18 cellular contexts compared by ENCODE assay signal in the genomic region with DNA sequence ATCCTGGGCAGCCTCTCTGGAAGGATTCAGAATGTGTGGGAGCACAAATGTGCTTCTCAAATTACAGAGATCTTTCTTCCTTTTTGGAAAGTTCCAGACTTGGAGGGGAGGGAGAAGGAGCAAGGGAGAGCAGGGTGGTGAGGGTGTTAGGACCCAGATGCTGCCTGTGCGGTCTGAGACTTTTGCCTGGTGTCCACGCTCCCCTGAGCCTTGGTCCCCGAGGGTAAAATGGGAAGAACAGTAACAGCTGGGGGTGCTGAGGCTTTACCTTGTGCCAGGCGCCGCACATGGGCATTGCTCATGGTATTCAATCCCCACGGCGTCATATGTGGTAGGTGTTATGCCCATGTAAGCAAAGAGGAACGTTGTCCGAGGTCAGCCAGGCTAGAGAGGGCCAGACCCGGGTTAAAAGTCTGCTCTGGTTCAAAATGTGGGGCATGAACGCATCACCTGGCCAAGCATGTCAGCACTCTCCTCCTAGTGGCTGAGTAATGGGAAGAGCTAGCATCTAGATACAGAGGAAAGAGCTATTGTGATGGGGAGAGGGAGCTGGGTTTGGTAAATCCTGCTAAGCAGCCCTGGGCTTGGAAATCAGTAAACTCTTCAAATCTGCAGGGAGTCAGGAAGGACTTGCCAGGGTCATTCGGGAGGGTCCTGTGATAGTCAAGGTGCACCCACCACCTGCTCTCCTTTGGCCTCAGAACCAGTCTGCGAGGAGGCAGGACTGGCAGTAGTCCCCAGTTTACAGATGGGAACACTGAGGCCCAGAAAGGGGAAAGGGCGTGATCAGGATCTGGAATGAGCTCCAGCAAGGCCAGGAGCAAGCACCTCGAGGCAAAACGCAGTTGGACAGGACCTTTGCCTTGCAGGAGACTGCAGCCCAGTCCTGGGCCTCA. TPM values are rescaled to one million over a fixed set of nuclear protein-coding genes. Genes with fewer than 3 reads are reported as not detected.
DNase-seq lines count a peak whose midpoint lies in the region; ATAC-seq, FAIRE-seq and TF ChIP-seq lines count a peak whose summit lies in the region.
"Had no signal": no experiment of that assay in that cellular context is flagged by ENCODE, and none has a peak within 500 bp of the region (broad histone marks: within the 10 kb centered on the region; RNA-seq: fewer than 3 reads in every experiment).

No MANE protein-coding gene starts in this region.

- H2BK120ac ChIP-seq in mesendoderm (ENCODE audit: low read depth, low read length) = no peak overlapping the region

- H2BK15ac ChIP-seq in mesendoderm (replicated peaks; ENCODE audit: low read depth) = no peak overlapping the region

- no peak overlapping the region for H2AK5ac ChIP-seq in mesendoderm (ENCODE audit: low read length)

- H3K9ac ChIP-seq in mesendoderm (ENCODE audit: low read length) = no peak overlapping the region

- H3K4me3 ChIP-seq in mesendoderm (ENCODE audit: low read length) (no peak overlapping the region), tibial artery (no peak overlapping the region)
- H3K4me3 ChIP-seq: esophagus squamous epithelium, PC-9 had no signal

- H3K27ac Mint-ChIP-seq in activated naive CD8-positive, alpha-beta T cell = peak overlapping the region; percentile 87

- no peak overlapping the region for H3K27ac ChIP-seq in mesendoderm (ENCODE audit: low read depth, low read length)
- H3K27ac ChIP-seq in tibial artery = no peak overlapping the region
- H3K27ac ChIP-seq: 22Rv1, esophagus squamous epithelium, PC-9 had no signal

- H3K27me3 ChIP-seq in mesendoderm (ENCODE audit: insufficient read depth, low read length, poor library complexity) (peaks cover 42% of the 10 kb centered on the region), tibial artery (peaks cover 0 to 67% of the 10 kb centered on the region in 2 donors)

- no CpG with 5 or more reads among the region's 16 CpGs for WGBS in mesendoderm (ENCODE audit: extremely low coverage, insufficient coverage, low lambda C conversion rate)

- H3K18ac ChIP-seq in mesendoderm (ENCODE audit: low read length) = no peak overlapping the region

- H3K36me3 Mint-ChIP-seq in activated naive CD8-positive, alpha-beta T cell = no peaks in the 10 kb centered on the region

- H4K8ac ChIP-seq in mesendoderm (ENCODE audit: low read depth, low read length) = no peak overlapping the region

- H3K9me3 Mint-ChIP-seq in activated naive CD8-positive, alpha-beta T cell (ENCODE audit: low read depth) = no peaks in the 10 kb centered on the region

- ATAC-seq in sciatic nerve = no peak
- ATAC-seq: left ventricle myocardium superior had no signal

- peaks cover 48% of the 10 kb centered on the region for H3K4me1 Mint-ChIP-seq in activated naive CD8-positive, alpha-beta T cell (ENCODE audit: low read depth)

- no peak overlapping the region for H3K23ac ChIP-seq in mesendoderm (ENCODE audit: low read length)

- H3K79me2 ChIP-seq in mesendoderm (ENCODE audit: control insufficient read depth, insufficient read depth, low read length) = no peaks in the 10 kb centered on the region

- DNase-seq in DMS53 (lab: John Stamatoyannopoulos, UW) (peak; percentile 23), DMS53 treated with DMSO at 0.1 percent for 48 hours (lab: John Stamatoyannopoulos, UW; ENCODE audit: unreplicated experiment) (no peak), GM19239 (ENCODE audit: insufficient read length, low spot score) (no peak), mesendoderm (peak; percentile 67), AG20443 (ENCODE audit: low spot score) (no peak), sciatic nerve (ENCODE audit: low spot score) (no peak), tibial artery (no peak)
- DNase-seq: COR-L47; dermis blood vessel endothelial cell; esophagus squamous epithelium; Kasumi-1; left ventricle myocardium superior; NCI-H1694; PC-9; stimulated activated CD4-positive, alpha-beta T cell treated with anti-CD3 and anti-CD28 coated beads, Interleukin-2, amount 100 ng/mL, for 48 hours had no signal

- no peak overlapping the region for H3K4ac ChIP-seq in mesendoderm (ENCODE audit: low read depth, low read length)

- H3K56ac ChIP-seq in mesendoderm (ENCODE audit: low read length) = no peak overlapping the region

- FAIRE-seq in GM19239 (lab: Jason Lieb, UNC) = peak; percentile 70

- H3K9me3 ChIP-seq in tibial artery = no peaks in the 10 kb centered on the region
- H3K9me3 ChIP-seq: esophagus squamous epithelium had no signal

- no peak overlapping the region for H4K5ac ChIP-seq in mesendoderm (ENCODE audit: low read length)

- no peaks in the 10 kb centered on the region for H3K27me3 Mint-ChIP-seq in activated naive CD8-positive, alpha-beta T cell

- H3K4me2 ChIP-seq in mesendoderm (ENCODE audit: low read length) = no peak overlapping the region
- H3K4me2 ChIP-seq: PC-9 had no signal

- TF ChIP-seq CTCF in tibial artery (IDR thresholded peaks at IDR 0.05) = no peak

- no peak overlapping the region for H2BK5ac ChIP-seq in mesendoderm (ENCODE audit: low read length)

- no peaks in the 10 kb centered on the region for H3K4me1 ChIP-seq in mesendoderm (ENCODE audit: control insufficient read depth, low read depth, low read length)
- H3K4me1 ChIP-seq in tibial artery = peaks cover 0 to 25% (median 20%) of the 10 kb centered on the region in 4 donors

- H3K36me3 ChIP-seq in mesendoderm (ENCODE audit: control insufficient read depth, insufficient read depth, low read length) (no peaks in the 10 kb centered on the region), tibial artery (no peaks in the 10 kb centered on the region)
- H3K36me3 ChIP-seq: esophagus squamous epithelium had no signal

- H3K4me3 Mint-ChIP-seq in activated naive CD8-positive, alpha-beta T cell = no peak overlapping the region

- no peaks in the 10 kb centered on the region for H3K79me1 ChIP-seq in mesendoderm (ENCODE audit: low read length)

- intact Hi-C loops in sciatic nerve (cut with DNase I) = loop anchor here (5.0 to 10.0 kb wide), 2 partner anchors 270 to 1268 kb away; no protein-coding TSS in a partner anchor
- intact Hi-C loops in tibial artery (cut with DNase I; ENCODE audit: low total_unique reads) = loop anchor here (5.0 kb wide), 3 partner anchors 103 to 273 kb away; no protein-coding TSS in a partner anchor

RNA-seq across cellular contexts. Expression of gene RUNX3, which starts 4.5 kb away (rescaled TPM):
- polyA plus RNA-seq in mesendoderm (2013, experiment 1 of 2) = 0.53 TPM
- 0.67 TPM for polyA plus RNA-seq in mesendoderm (2013, experiment 2 of 2)
- total RNA-seq in sciatic nerve = 2.0 TPM
- total RNA-seq: dermis blood vessel endothelial cell, NCI-H460, PC-9 had no signal

Comparison
In these comparisons a context has a peak if more than half of its experiments do, and no peak if none do; other contexts are left out.
1. DNase-seq: peak in DMS53 (single experiment) and mesendoderm (single experiment); none in DMS53 treated with DMSO at 0.1 percent for 48 hours (single experiment), GM19239 (single experiment), AG20443 (single experiment), sciatic nerve (single experiment) and tibial artery (0 of 2).